Comparison of ENCODE assay signal across 20 cellular contexts in genomic region chr2:58709687-58710354, GRCh38.
"Had no signal": no experiment of that assay in that cellular context is flagged by ENCODE, and none has a peak within 500 bp of the region (broad histone marks: within the 10 kb centered on the region; RNA-seq: fewer than 3 reads in every experiment).

No MANE protein-coding gene starts in this region.

- H3K27me3 ChIP-seq: MG63, SJSA1 had no signal

- DNase-seq: activated CD4-positive, alpha-beta memory T cell treated with anti-CD3 and anti-CD28 coated beads for 36 hours; activated CD4-positive, alpha-beta T cell treated with anti-CD3 and anti-CD28 coated beads, Interleukin-2, amount 10 ng/mL, durations not matched to agents 7 days and 5 days; activated CD4-positive, CD25-positive, alpha-beta regulatory T cell; activated CD8-positive, alpha-beta memory T cell treated with anti-CD3 and anti-CD28 coated beads for 24 hours; activated gamma-delta T cell; activated naive CD4-positive, alpha-beta T cell treated with anti-CD3 and anti-CD28 coated beads for 36 hours; activated T-cell treated with anti-CD3 and anti-CD28 coated beads, Interleukin-2, amount 50 U/mL, for 4 hours; KG1; MG63; NCI-H1105 treated with DMSO at 0.1 percent for 48 hours; NCI-H1436 treated with DMSO at 0.1 percent for 48 hours; NCI-H187 treated with DMSO at 0.1 percent for 48 hours; NCI-H2081 treated with DMSO at 0.1 percent for 48 hours; NCI-H446; NCI-H524; RPMI8226 had no signal

- ATAC-seq: activated T-cell treated with anti-CD3 and anti-CD28 coated beads, Interleukin-2, amount 50 U/mL, for 4 hours; Panc1; Right ventricle myocardium inferior; SK-N-SH treated with all-trans-retinoic acid at 6 μM for 48 hours had no signal

- H3K4me3 ChIP-seq: MG63, SJSA1 had no signal

- H3K27ac ChIP-seq: SJSA1 had no signal

- H3K36me3 ChIP-seq: MG63, SJSA1 had no signal

- H3K9me3 ChIP-seq: MG63, SJSA1 had no signal

- H3K4me1 ChIP-seq: SJSA1 had no signal
